Comparison of ENCODE assay signal across 11 cellular contexts in the genomic region with DNA sequence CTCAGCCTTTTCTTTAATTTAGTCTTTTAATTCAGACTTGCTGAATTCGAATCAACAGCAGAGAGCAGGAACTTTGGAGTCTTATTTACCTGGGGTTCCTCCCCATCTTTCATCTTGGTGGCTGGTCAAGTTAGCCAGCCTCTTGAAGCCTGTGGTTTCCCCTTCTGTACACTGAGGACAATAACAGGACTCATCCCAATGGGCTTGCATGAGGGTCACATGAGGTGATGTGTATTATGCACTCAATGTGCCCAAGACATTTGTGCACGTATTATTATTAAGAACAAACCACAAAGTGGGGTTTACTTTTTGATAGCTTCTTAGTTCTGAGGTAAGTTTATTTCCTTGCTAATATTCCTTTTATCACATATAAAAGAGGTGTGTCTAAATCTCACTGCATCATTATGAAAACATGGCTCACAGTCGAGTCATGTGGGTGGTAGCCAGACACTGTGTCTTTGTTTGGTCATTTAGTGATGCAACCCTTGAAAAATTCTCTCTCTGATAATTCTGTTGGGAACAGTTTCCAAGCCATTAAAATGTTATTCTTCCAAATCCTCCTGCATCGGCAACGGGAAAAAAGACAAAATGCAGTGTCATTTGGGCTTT.
DNase-seq lines count a peak whose midpoint lies in the region; FAIRE-seq and TF ChIP-seq lines count a peak whose summit lies in the region.
"Had no signal": no experiment of that assay in that cellular context is flagged by ENCODE, and none has a peak within 500 bp of the region (broad histone marks: within the 10 kb centered on the region; RNA-seq: fewer than 3 reads in every experiment).

No MANE protein-coding gene starts in this region.

- CTCF ChIA-PET in activated CD4-positive, alpha-beta memory T cell treated with anti-CD3 and anti-CD28 coated beads, Interleukin-2, amount 10 ng/mL, durations not matched to agents 7 days and 5 days (lab: Charles Lee) = no interaction called here
- CTCF ChIA-PET in A673 (lab: Charles Lee) = no interaction called here

- TF ChIP-seq CTCF in retinal pigment epithelial cell (conservative IDR thresholded peaks at IDR 0.05; ENCODE audit: low read depth, low read length) = no peak
- TF ChIP-seq CTCF in A673 (conservative IDR thresholded peaks at IDR 0.05; ENCODE audit: low read depth, low read length) = no peak

- no peak for FAIRE-seq in frontal cortex (lab: Jason Lieb, UNC)

- no peak overlapping the region for H3K4me3 Mint-ChIP-seq in activated CD4-positive, alpha-beta memory T cell treated with anti-CD3 and anti-CD28 coated beads, Interleukin-2, amount 10 ng/mL, durations not matched to agents 7 days and 5 days

- POLR2A ChIA-PET in activated CD4-positive, alpha-beta memory T cell treated with anti-CD3 and anti-CD28 coated beads, Interleukin-2, amount 10 ng/mL, durations not matched to agents 7 days and 5 days (lab: Charles Lee) = no interaction called here
- POLR2A ChIA-PET in A673 (lab: Charles Lee; ENCODE audit: low non-redundant PET) = no interaction called here

- H3K27ac Mint-ChIP-seq in activated CD4-positive, alpha-beta memory T cell treated with anti-CD3 and anti-CD28 coated beads, Interleukin-2, amount 10 ng/mL, durations not matched to agents 7 days and 5 days = no peak overlapping the region

- H3K36me3 ChIP-seq in A673 (ENCODE audit: insufficient read depth, low read length, poor library complexity, severe bottlenecking) = no peaks in the 10 kb centered on the region

- no peaks in the 10 kb centered on the region for H3K27me3 ChIP-seq in A673 (replicated peaks; ENCODE audit: insufficient read depth, low read depth, low read length, poor library complexity)

- H3K9me3 ChIP-seq in A673 (ENCODE audit: low read depth, low read length, poor library complexity, severe bottlenecking) = peaks cover 42% of the 10 kb centered on the region

- peaks cover 18% of the 10 kb centered on the region for H3K27me3 Mint-ChIP-seq in activated CD4-positive, alpha-beta memory T cell treated with anti-CD3 and anti-CD28 coated beads, Interleukin-2, amount 10 ng/mL, durations not matched to agents 7 days and 5 days

- no peaks in the 10 kb centered on the region for H3K4me1 Mint-ChIP-seq in activated CD4-positive, alpha-beta memory T cell treated with anti-CD3 and anti-CD28 coated beads, Interleukin-2, amount 10 ng/mL, durations not matched to agents 7 days and 5 days

- peak; percentile 60 for DNase-seq in GM04503 (ENCODE audit: low read depth)
- peak; percentile 10 to 16 for DNase-seq in frontal cortex (ENCODE audit: low spot score in 2 of 2)
- DNase-seq in retinal pigment epithelial cell (ENCODE audit: low read depth) = peak; percentile 81
- DNase-seq in activated CD4-positive, alpha-beta memory T cell treated with anti-CD3 and anti-CD28 coated beads, Interleukin-2, amount 10 ng/mL, durations not matched to agents 7 days and 5 days = no peak
- DNase-seq in A673 (ENCODE audit: low spot score) = no peak
- no peak for DNase-seq in NCI-H524 treated with DMSO at 0.1 percent for 48 hours (lab: John Stamatoyannopoulos, UW)
- no peak for DNase-seq in HuH-7 (ENCODE audit: low spot score)
- DNase-seq: NCI-H510A treated with DMSO at 0.1 percent for 48 hours had no signal

- no peaks in the 10 kb centered on the region for H3K36me3 Mint-ChIP-seq in activated CD4-positive, alpha-beta memory T cell treated with anti-CD3 and anti-CD28 coated beads, Interleukin-2, amount 10 ng/mL, durations not matched to agents 7 days and 5 days (ENCODE audit: low read depth)

- intact Hi-C loops in A673 (cut with micrococcal nuclease; ENCODE audit: unreplicated experiment) = no loop called here

- H3K9me3 Mint-ChIP-seq in activated CD4-positive, alpha-beta memory T cell treated with anti-CD3 and anti-CD28 coated beads, Interleukin-2, amount 10 ng/mL, durations not matched to agents 7 days and 5 days = no peaks in the 10 kb centered on the region

- no TSS peak for BruUV-seq in A673 (replicated peaks; lab: Mats Ljungman, UMichigan)

- peak overlapping the region; percentile 76 for H3K27ac ChIP-seq in angular gyrus (ENCODE audit: low read depth, low read length)
- no peak overlapping the region for H3K27ac ChIP-seq in A673 (ENCODE audit: low read depth, low read length, poor library complexity, severe bottlenecking)
- H3K27ac ChIP-seq: HL-60, parathyroid adenoma had no signal

- H3K4me3 ChIP-seq in retinal pigment epithelial cell (ENCODE audit: low read length) (no peak overlapping the region), A673 (ENCODE audit: low read depth, low read length, poor library complexity, severe bottlenecking) (no peak overlapping the region)

- H3K4me1 ChIP-seq in A673 (ENCODE audit: insufficient read depth, low read length, poor library complexity, severe bottlenecking) = no peaks in the 10 kb centered on the region
- H3K4me1 ChIP-seq: parathyroid adenoma had no signal

Comparison
In these comparisons a context has a peak if more than half of its experiments do, and no peak if none do; other contexts are left out.
1. DNase-seq: peak in GM04503 (single experiment), frontal cortex (2 of 2) and retinal pigment epithelial cell (single experiment); none in activated CD4-positive, alpha-beta memory T cell treated with anti-CD3 and anti-CD28 coated beads, Interleukin-2, amount 10 ng/mL, durations not matched to agents 7 days and 5 days (single experiment), A673 (single experiment), NCI-H524 treated with DMSO at 0.1 percent for 48 hours (single experiment) and HuH-7 (single experiment).